ENCODE assay signal across 1 cellular context in genomic region chr2:38747819-38748218, GRCh38.
A peak's percentile ranks its signal among the peaks of the same experiment; 100 is the strongest.
TF ChIP-seq lines count a peak whose summit lies in the region.

No MANE protein-coding gene starts in this region.

TF ChIP-seq in HepG2, 621 proteins besides CTCF, POLR2A, EP300 and RAD21:
- 0 out of 2 replicates have a peak, but pooled peaks have one; percentile 4 for TF ChIP-seq POLR2G (IDR thresholded peaks at IDR 0.05; ENCODE audit: low read depth, low read length)
- TF ChIP-seq MATR3 (CRISPR knock-in tag; IDR thresholded peaks at IDR 0.05), result no peak
